1 cellular context compared by ENCODE assay signal in the genomic region with DNA sequence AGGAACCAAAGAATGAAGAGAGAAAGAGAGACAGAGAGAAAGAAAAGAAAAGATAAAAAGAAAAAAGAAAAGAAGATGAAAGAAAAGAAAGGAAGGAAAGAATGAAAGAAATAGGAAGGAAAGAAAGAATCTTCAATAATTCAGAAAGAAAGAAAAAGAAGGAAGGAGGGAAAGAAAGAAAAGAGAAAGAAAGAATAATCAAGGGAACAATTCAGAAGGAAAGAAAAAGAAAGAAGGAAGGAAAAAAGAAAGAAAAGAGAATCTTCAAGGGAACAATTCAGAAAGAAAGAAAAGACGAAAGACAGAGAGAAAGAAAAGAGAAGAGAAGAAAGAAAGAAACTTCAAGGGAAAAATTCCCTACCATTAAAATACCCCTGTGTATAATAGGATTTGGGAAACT.
TF ChIP-seq lines count a peak whose summit lies in the region.

No MANE protein-coding gene starts in this region.

TF ChIP-seq in K562, 482 proteins besides CTCF, POLR2A, EP300 and RAD21:
- TF ChIP-seq, protein P1, sequence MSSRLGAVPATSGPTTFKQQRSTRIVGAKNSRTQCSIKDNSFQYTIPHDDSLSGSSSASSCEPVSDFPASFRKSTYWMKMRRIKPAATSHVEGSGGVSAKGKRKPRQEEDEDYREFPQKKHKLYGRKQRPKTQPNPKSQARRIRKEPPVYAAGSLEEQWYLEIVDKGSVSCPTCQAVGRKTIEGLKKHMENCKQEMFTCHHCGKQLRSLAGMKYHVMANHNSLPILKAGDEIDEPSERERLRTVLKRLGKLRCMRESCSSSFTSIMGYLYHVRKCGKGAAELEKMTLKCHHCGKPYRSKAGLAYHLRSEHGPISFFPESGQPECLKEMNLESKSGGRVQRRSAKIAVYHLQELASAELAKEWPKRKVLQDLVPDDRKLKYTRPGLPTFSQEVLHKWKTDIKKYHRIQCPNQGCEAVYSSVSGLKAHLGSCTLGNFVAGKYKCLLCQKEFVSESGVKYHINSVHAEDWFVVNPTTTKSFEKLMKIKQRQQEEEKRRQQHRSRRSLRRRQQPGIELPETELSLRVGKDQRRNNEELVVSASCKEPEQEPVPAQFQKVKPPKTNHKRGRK (tag; IDR thresholded peaks at IDR 0.05), result peak; percentile 86
- no peak for TF ChIP-seq NR2F6 (CRISPR knock-in tag; IDR thresholded peaks at IDR 0.05)
